11 cellular contexts compared by ENCODE assay signal in genomic region chr20:13587370-13587769, GRCh38.
"Had no signal": no experiment of that assay in that cellular context is flagged by ENCODE, and none has a peak within 500 bp of the region (broad histone marks: within the 10 kb centered on the region; RNA-seq: fewer than 3 reads in every experiment).

No MANE protein-coding gene starts in this region.

- H3K27ac ChIP-seq: GM23248 had no signal

- H3K4me2 ChIP-seq: GM23338 had no signal

- DNase-seq: GM23248, GOT3, H7, H9, HCEC 1CT, HFFc6 had no signal

- H2AFZ ChIP-seq: GM23248, GM23338 had no signal

- FAIRE-seq: H1, H54 had no signal

- H3K4me1 Mint-ChIP-seq: GM23338, H9 had no signal

- H3K4me1 ChIP-seq: HAP-1 had no signal

- H3K9ac ChIP-seq: GM23248 had no signal

- H3K4me3 Mint-ChIP-seq: GM23338, H9, HFFc6 had no signal

- H3K36me3 ChIP-seq: HAP-1 had no signal

- H3K9me3 Mint-ChIP-seq: HFFc6 had no signal

- H3K27ac Mint-ChIP-seq: GM23338, H9, HFFc6 had no signal

- ATAC-seq: GM23338, HCT116 had no signal

- H3K4me3 ChIP-seq: GM23248, GM23338, HAP-1 had no signal

- H3K9me3 ChIP-seq: HAP-1 had no signal
